Comparison of ENCODE assay signal across 33 cellular contexts in genomic region chr9:101097210-101097609, GRCh38.
"Had no signal": no experiment of that assay in that cellular context is flagged by ENCODE, and none has a peak within 500 bp of the region (broad histone marks: within the 10 kb centered on the region; RNA-seq: fewer than 3 reads in every experiment).

No MANE protein-coding gene starts in this region.

- H3K9me3 ChIP-seq: MG63, Peyer's patch, SJSA1, SK-N-SH had no signal

- H3K4me3 ChIP-seq: MG63, Peyer's patch, SJSA1 had no signal

- DNase-seq: activated CD4-positive, alpha-beta memory T cell treated with anti-CD3 and anti-CD28 coated beads for 36 hours; activated CD4-positive, alpha-beta T cell treated with anti-CD3 and anti-CD28 coated beads for 4 hours; activated CD4-positive, alpha-beta T cell treated with anti-CD3 and anti-CD28 coated beads, Interleukin-2, amount 50 U/mL, for 1 hour; activated CD8-positive, alpha-beta memory T cell treated with anti-CD3 and anti-CD28 coated beads, Interleukin-2, amount 50 U/mL, for 4 hours; activated effector memory CD4-positive, alpha-beta T cell treated with Interleukin-2 at 50 U/mL for 16 hours; activated naive CD4-positive, alpha-beta T cell treated with anti-CD3 and anti-CD28 coated beads, Interleukin-2, amount 10 ng/mL, durations not matched to agents 7 days and 5 days; activated naive CD8-positive, alpha-beta T cell treated with anti-CD3 and anti-CD28 coated beads, Interleukin-2, amount 50 U/mL, for 24 hours; activated T-cell treated with anti-CD3 and anti-CD28 coated beads for 4 hours; activated T-cell treated with anti-CD3 and anti-CD28 coated beads, Interleukin-2, amount 50 U/mL, for 48 hours; anterior cingulate cortex; caudate nucleus; cerebellar nuclear complex; Karpas-422; MG63; MV-4-11; NCI-H1092; NCI-H1436 treated with DMSO at 0.1 percent for 48 hours; NCI-H1694 treated with DMSO at 0.1 percent for 48 hours; NCI-H2029; NCI-H2107; NCI-H2171; NCI-H510A; NCI-H774; NK-92 treated with Interleukin-12 subunit alpha and Interleukin-12 subunit beta, amount 100 ng/mL, for 24 hours; PC-3; Peyer's patch; RPMI8226; SHP77 treated with DMSO at 0.1 percent for 48 hours; SK-N-SH had no signal

- ATAC-seq: activated CD4-positive, CD25-positive, alpha-beta regulatory T cell treated with anti-CD3 and anti-CD28 coated beads, Interleukin-2, amount 50 U/mL, for 24 hours; activated naive CD8-positive, alpha-beta T cell treated with anti-CD3 and anti-CD28 coated beads, Interleukin-2, amount 50 U/mL, for 24 hours; PC-3; WTC11 had no signal

- H3K36me3 ChIP-seq: MG63, Peyer's patch, SJSA1 had no signal

- H3K4me2 ChIP-seq: SK-N-SH had no signal

- H3K27me3 ChIP-seq: MG63, Peyer's patch, SJSA1 had no signal

- FAIRE-seq: TTC549 had no signal

- H3K9ac ChIP-seq: SK-N-SH had no signal

- H3K27ac ChIP-seq: Peyer's patch, SJSA1 had no signal

- H3K4me1 ChIP-seq: Peyer's patch, SJSA1 had no signal
